ENCODE assay signal across 1 cellular context in the genomic region with DNA sequence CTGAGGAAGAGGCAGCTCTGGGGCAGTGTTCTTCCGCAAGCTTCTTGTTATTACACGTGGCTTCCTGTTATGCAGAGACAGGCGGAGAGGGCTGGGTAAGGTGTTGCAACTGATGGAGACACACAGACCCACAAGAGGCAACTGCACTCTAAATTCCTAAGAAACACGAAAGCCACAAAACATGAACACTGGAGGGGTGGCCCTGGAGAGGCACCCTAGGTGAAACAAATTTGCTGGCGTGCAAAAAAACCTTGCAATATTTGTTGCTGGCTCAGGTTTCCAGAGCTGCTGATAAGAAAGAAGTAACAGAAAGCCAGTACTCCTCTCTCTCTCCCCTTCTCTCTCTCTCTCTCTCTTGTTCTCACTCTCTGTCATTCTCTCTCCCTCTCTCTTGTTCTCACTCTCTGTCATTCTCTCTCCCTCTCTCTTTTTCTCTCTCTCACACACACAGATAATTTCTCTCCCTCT.
A peak's percentile ranks its signal among the peaks of the same experiment; 100 is the strongest.
TF ChIP-seq lines count a peak whose summit lies in the region.

No MANE protein-coding gene starts in this region.

TF ChIP-seq in K562, 482 proteins besides CTCF, POLR2A, EP300 and RAD21 (continued from another document):
- TF ChIP-seq, protein P1, sequence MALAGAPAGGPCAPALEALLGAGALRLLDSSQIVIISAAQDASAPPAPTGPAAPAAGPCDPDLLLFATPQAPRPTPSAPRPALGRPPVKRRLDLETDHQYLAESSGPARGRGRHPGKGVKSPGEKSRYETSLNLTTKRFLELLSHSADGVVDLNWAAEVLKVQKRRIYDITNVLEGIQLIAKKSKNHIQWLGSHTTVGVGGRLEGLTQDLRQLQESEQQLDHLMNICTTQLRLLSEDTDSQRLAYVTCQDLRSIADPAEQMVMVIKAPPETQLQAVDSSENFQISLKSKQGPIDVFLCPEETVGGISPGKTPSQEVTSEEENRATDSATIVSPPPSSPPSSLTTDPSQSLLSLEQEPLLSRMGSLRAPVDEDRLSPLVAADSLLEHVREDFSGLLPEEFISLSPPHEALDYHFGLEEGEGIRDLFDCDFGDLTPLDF (CRISPR knock-in tag; IDR thresholded peaks at IDR 0.05), result no peak
- TF ChIP-seq RBM39 (optimal IDR thresholded peaks at IDR 0.05; ENCODE audit: low read depth, low read length), result no peak
- TF ChIP-seq, protein P2, sequence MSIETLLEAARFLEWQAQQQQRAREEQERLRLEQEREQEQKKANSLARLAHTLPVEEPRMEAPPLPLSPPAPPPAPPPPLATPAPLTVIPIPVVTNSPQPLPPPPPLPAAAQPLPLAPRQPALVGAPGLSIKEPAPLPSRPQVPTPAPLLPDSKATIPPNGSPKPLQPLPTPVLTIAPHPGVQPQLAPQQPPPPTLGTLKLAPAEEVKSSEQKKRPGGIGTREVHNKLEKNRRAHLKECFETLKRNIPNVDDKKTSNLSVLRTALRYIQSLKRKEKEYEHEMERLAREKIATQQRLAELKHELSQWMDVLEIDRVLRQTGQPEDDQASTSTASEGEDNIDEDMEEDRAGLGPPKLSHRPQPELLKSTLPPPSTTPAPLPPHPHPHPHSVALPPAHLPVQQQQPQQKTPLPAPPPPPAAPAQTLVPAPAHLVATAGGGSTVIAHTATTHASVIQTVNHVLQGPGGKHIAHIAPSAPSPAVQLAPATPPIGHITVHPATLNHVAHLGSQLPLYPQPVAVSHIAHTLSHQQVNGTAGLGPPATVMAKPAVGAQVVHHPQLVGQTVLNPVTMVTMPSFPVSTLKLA (conservative IDR thresholded peaks at IDR 0.05), result peak; percentile 70 to 74
- TF ChIP-seq, protein P3, sequence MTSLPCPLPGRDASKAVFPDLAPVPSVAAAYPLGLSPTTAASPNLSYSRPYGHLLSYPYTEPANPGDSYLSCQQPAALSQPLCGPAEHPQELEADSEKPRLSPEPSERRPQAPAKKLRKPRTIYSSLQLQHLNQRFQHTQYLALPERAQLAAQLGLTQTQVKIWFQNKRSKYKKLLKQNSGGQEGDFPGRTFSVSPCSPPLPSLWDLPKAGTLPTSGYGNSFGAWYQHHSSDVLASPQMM (CRISPR knock-in tag; IDR thresholded peaks at IDR 0.05), result no peak
- TF ChIP-seq KHSRP (IDR thresholded peaks at IDR 0.05), result no peak
- TF ChIP-seq SMAD4 (CRISPR knock-in tag; conservative IDR thresholded peaks at IDR 0.05), result 0 out of 2 replicates have a peak, but pooled peaks have one; percentile 15
- no peak for TF ChIP-seq ZBTB1 (CRISPR knock-in tag; IDR thresholded peaks at IDR 0.05; ENCODE audit: borderline replicate concordance, low read depth)
- TF ChIP-seq, protein P4, sequence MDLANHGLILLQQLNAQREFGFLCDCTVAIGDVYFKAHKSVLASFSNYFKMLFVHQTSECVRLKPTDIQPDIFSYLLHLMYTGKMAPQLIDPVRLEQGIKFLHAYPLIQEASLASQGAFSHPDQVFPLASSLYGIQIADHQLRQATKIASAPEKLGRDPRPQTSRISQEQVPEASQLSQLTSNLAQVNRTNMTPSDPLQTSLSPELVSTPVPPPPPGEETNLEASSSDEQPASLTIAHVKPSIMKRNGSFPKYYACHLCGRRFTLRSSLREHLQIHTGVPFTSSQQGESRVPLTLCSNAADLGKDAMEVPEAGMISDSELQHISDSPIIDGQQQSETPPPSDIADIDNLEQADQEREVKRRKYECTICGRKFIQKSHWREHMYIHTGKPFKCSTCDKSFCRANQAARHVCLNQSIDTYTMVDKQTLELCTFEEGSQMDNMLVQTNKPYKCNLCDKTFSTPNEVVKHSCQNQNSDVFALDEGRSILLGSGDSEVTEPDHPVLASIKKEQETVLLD (IDR thresholded peaks at IDR 0.05), result 0 out of 2 replicates have a peak, but pooled peaks have one; percentile 20
- TF ChIP-seq FUS (optimal IDR thresholded peaks at IDR 0.05; ENCODE audit: low read depth, low read length), result no peak
- no peak for TF ChIP-seq KDM2B (CRISPR knock-in tag; IDR thresholded peaks at IDR 0.05)
- TF ChIP-seq C11orf30 (IDR thresholded peaks at IDR 0.05; ENCODE audit: low read depth), result peak; percentile 90
- no peak for TF ChIP-seq ZKSCAN1 (IDR thresholded peaks at IDR 0.05; ENCODE audit: low read depth, low read length)
- TF ChIP-seq KAT7 (CRISPR knock-in tag; IDR thresholded peaks at IDR 0.05; ENCODE audit: borderline replicate concordance), result no peak
- TF ChIP-seq, protein P5, sequence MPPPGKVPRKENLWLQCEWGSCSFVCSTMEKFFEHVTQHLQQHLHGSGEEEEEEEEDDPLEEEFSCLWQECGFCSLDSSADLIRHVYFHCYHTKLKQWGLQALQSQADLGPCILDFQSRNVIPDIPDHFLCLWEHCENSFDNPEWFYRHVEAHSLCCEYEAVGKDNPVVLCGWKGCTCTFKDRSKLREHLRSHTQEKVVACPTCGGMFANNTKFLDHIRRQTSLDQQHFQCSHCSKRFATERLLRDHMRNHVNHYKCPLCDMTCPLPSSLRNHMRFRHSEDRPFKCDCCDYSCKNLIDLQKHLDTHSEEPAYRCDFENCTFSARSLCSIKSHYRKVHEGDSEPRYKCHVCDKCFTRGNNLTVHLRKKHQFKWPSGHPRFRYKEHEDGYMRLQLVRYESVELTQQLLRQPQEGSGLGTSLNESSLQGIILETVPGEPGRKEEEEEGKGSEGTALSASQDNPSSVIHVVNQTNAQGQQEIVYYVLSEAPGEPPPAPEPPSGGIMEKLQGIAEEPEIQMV (tag; conservative IDR thresholded peaks at IDR 0.05; ENCODE audit: low read depth), result no peak
- peak; percentile 74 for TF ChIP-seq DPF2 (IDR thresholded peaks at IDR 0.05)
- TF ChIP-seq ZFP36 (IDR thresholded peaks at IDR 0.05; ENCODE audit: low read depth, low read length, partially characterized antibody), result no peak
- TF ChIP-seq, protein P6, sequence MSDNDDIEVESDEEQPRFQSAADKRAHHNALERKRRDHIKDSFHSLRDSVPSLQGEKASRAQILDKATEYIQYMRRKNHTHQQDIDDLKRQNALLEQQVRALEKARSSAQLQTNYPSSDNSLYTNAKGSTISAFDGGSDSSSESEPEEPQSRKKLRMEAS (CRISPR knock-in tag; IDR thresholded peaks at IDR 0.05), result no peak
- no peak for TF ChIP-seq FOXA1 (IDR thresholded peaks at IDR 0.05; ENCODE audit: borderline replicate concordance)
- TF ChIP-seq NFATC3 (IDR thresholded peaks at IDR 0.05), result no peak
- TF ChIP-seq RAD51 (IDR thresholded peaks at IDR 0.05; ENCODE audit: borderline replicate concordance, low read depth), result no peak
- TF ChIP-seq, protein P7, sequence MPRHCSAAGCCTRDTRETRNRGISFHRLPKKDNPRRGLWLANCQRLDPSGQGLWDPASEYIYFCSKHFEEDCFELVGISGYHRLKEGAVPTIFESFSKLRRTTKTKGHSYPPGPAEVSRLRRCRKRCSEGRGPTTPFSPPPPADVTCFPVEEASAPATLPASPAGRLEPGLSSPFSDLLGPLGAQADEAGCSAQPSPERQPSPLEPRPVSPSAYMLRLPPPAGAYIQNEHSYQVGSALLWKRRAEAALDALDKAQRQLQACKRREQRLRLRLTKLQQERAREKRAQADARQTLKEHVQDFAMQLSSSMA (CRISPR knock-in tag; IDR thresholded peaks at IDR 0.05), result no peak
- 0 out of 2 replicates have a peak, but pooled peaks have one; percentile 18 for TF ChIP-seq MYBL2 (IDR thresholded peaks at IDR 0.05; ENCODE audit: low read depth)
- TF ChIP-seq MYBL2 (CRISPR knock-in tag; IDR thresholded peaks at IDR 0.05; ENCODE audit: borderline replicate concordance), result no peak
- TF ChIP-seq ZNF354B (CRISPR knock-in tag; IDR thresholded peaks at IDR 0.05), result no peak
- 0 out of 2 replicates have a peak, but pooled peaks have one; percentile 37 for TF ChIP-seq EHMT2 (IDR thresholded peaks at IDR 0.05)
- TF ChIP-seq NCOR1 (IDR thresholded peaks at IDR 0.05), result 0 out of 2 replicates have a peak, but pooled peaks have one; percentile 11
- TF ChIP-seq, protein P8, sequence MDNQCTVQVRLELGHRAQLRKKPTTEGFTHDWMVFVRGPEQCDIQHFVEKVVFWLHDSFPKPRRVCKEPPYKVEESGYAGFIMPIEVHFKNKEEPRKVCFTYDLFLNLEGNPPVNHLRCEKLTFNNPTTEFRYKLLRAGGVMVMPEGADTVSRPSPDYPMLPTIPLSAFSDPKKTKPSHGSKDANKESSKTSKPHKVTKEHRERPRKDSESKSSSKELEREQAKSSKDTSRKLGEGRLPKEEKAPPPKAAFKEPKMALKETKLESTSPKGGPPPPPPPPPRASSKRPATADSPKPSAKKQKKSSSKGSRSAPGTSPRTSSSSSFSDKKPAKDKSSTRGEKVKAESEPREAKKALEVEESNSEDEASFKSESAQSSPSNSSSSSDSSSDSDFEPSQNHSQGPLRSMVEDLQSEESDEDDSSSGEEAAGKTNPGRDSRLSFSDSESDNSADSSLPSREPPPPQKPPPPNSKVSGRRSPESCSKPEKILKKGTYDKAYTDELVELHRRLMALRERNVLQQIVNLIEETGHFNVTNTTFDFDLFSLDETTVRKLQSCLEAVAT (IDR thresholded peaks at IDR 0.05), result peak; percentile 48 to 71; a peak in 2 of 4 replicates
- peak; percentile 31; the same call in 1 of the 2 replicates for TF ChIP-seq RNF2 (IDR thresholded peaks at IDR 0.05)
- TF ChIP-seq, protein P9, sequence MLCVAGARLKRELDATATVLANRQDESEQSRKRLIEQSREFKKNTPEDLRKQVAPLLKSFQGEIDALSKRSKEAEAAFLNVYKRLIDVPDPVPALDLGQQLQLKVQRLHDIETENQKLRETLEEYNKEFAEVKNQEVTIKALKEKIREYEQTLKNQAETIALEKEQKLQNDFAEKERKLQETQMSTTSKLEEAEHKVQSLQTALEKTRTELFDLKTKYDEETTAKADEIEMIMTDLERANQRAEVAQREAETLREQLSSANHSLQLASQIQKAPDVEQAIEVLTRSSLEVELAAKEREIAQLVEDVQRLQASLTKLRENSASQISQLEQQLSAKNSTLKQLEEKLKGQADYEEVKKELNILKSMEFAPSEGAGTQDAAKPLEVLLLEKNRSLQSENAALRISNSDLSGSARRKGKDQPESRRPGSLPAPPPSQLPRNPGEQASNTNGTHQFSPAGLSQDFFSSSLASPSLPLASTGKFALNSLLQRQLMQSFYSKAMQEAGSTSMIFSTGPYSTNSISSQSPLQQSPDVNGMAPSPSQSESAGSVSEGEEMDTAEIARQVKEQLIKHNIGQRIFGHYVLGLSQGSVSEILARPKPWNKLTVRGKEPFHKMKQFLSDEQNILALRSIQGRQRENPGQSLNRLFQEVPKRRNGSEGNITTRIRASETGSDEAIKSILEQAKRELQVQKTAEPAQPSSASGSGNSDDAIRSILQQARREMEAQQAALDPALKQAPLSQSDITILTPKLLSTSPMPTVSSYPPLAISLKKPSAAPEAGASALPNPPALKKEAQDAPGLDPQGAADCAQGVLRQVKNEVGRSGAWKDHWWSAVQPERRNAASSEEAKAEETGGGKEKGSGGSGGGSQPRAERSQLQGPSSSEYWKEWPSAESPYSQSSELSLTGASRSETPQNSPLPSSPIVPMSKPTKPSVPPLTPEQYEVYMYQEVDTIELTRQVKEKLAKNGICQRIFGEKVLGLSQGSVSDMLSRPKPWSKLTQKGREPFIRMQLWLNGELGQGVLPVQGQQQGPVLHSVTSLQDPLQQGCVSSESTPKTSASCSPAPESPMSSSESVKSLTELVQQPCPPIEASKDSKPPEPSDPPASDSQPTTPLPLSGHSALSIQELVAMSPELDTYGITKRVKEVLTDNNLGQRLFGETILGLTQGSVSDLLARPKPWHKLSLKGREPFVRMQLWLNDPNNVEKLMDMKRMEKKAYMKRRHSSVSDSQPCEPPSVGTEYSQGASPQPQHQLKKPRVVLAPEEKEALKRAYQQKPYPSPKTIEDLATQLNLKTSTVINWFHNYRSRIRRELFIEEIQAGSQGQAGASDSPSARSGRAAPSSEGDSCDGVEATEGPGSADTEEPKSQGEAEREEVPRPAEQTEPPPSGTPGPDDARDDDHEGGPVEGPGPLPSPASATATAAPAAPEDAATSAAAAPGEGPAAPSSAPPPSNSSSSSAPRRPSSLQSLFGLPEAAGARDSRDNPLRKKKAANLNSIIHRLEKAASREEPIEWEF (CRISPR knock-in tag; IDR thresholded peaks at IDR 0.05), result 0 out of 2 replicates have a peak, but pooled peaks have one; percentile 10
- no peak for TF ChIP-seq ZNF263 (CRISPR knock-in tag; IDR thresholded peaks at IDR 0.05; ENCODE audit: borderline replicate concordance)
- TF ChIP-seq PHF21A (IDR thresholded peaks at IDR 0.05; ENCODE audit: borderline replicate concordance, low read depth), result no peak
- TF ChIP-seq, protein P10, sequence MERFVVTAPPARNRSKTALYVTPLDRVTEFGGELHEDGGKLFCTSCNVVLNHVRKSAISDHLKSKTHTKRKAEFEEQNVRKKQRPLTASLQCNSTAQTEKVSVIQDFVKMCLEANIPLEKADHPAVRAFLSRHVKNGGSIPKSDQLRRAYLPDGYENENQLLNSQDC (CRISPR knock-in tag; IDR thresholded peaks at IDR 0.05), result no peak
- TF ChIP-seq ZNF764 (CRISPR knock-in tag; IDR thresholded peaks at IDR 0.05; ENCODE audit: low read depth), result no peak
- peak; percentile 89 for TF ChIP-seq ELF4 (CRISPR knock-in tag; IDR thresholded peaks at IDR 0.05)
- TF ChIP-seq, protein P11, sequence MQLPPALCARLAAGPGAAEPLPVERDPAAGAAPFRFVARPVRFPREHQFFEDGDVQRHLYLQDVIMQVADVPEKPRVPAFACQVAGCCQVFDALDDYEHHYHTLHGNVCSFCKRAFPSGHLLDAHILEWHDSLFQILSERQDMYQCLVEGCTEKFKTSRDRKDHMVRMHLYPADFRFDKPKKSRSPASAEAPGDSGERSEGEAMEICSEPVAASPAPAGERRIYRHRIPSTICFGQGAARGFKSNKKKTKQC (CRISPR knock-in tag; IDR thresholded peaks at IDR 0.05), result no peak
- TF ChIP-seq CEBPB (tag; IDR thresholded peaks at IDR 0.05), result peak; percentile 91
- TF ChIP-seq, protein P12, sequence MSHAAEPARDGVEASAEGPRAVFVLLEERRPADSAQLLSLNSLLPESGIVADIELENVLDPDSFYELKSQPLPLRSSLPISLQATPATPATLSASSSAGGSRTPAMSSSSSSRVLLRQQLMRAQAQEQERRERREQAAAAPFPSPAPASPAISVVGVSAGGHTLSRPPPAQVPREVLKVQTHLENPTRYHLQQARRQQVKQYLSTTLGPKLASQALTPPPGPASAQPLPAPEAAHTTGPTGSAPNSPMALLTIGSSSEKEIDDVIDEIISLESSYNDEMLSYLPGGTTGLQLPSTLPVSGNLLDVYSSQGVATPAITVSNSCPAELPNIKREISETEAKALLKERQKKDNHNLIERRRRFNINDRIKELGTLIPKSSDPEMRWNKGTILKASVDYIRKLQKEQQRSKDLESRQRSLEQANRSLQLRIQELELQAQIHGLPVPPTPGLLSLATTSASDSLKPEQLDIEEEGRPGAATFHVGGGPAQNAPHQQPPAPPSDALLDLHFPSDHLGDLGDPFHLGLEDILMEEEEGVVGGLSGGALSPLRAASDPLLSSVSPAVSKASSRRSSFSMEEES (CRISPR knock-in tag; IDR thresholded peaks at IDR 0.05), result no peak
- no peak for TF ChIP-seq PRMT5 (CRISPR knock-in tag; IDR thresholded peaks at IDR 0.05)
- TF ChIP-seq NFXL1 (CRISPR knock-in tag; IDR thresholded peaks at IDR 0.05), result no peak
- TF ChIP-seq SMARCA4 (IDR thresholded peaks at IDR 0.05), result peak; percentile 60; the same call in 1 of the 2 replicates
- no peak for TF ChIP-seq HNRNPL (IDR thresholded peaks at IDR 0.05; ENCODE audit: low read depth, low read length)
- TF ChIP-seq ZBTB7A (IDR thresholded peaks at IDR 0.05; ENCODE audit: borderline replicate concordance, control insufficient read depth, low read depth, low read length), result no peak
- 0 out of 2 replicates have a peak, but pooled peaks have one; percentile 35 for TF ChIP-seq LARP7 (IDR thresholded peaks at IDR 0.05)
- peak; percentile 22; the same call in 1 of the 2 replicates for TF ChIP-seq MAFK (IDR thresholded peaks at IDR 0.05; ENCODE audit: low read length)
